8 cellular contexts compared by ENCODE assay signal in the genomic region with DNA sequence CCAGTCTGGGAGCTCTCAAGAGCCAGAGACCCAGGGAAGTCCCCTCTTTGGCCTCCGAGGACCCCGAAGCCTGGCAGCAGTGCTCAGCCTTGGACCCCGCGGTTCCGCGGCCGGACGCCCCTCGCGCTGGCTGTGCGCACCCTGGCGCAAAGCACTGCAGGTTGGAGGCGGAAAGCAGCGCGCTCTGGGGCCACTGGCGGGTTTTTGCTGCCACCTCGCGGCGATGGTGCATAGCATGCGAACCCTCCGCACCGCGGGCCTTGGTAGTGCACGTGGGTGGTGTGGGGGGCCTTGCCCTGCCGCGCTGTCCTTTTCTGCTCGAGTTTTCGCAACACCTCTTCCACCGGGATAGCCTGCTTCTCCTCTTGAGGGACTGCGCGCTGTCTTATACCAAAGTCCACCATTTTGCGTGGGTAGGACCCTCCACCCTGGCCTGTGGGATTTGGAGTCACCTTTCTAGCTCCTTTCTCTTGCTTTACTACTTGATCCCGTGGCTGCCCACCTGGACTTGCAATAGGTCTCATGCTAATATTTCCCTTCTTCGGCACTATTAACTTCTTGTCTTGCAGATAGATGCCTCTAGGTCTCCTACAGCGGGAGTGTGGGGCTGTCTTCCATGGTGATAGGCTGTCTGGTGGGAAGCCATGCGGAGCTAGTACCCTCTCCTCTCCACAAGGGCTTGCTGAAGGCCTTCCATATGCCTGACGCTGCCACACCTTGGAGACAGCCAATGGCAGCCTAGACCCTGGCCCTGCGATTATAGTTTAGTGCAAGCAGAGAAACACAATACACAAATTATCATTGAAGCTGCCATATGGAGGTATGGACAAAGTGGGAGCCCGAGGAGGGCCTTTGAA. TPM values are rescaled to one million over a fixed set of nuclear protein-coding genes. Genes with fewer than 3 reads are reported as not detected.
DNase-seq lines count a peak whose midpoint lies in the region; ATAC-seq lines count a peak whose summit lies in the region.

No MANE protein-coding gene starts in this region.

- intact Hi-C loops in left cardiac atrium (cut with DNase I), result loop anchor here (2.0 to 5.0 kb wide), 4 partner anchors 477 to 911 kb away; no protein-coding TSS in a partner anchor

- ATAC-seq in GM21619 (IDR thresholded peaks at IDR 0.05; ENCODE audit: unreplicated experiment) (peak; percentile 64), left cardiac atrium (peak; percentile 83 to 85), HG03469 (IDR thresholded peaks at IDR 0.05; ENCODE audit: unreplicated experiment) (no peak)

- DNase-seq in CMK (ENCODE audit: low read depth) (peak; percentile 39), MV-4-11 (lab: John Stamatoyannopoulos, UW) (peak; percentile 50), T follicular helper cell (ENCODE audit: low read depth) (peak; percentile 54), left cardiac atrium (peak; percentile 72), renal cortical epithelial cell (ENCODE audit: low read depth) (peak; percentile 11)
- DNase-seq in activated naive CD8-positive, alpha-beta T cell treated with anti-CD3 and anti-CD28 coated beads, Interleukin-2, amount 50 U/mL, for 16 hours (ENCODE audit: low read depth, low spot score), result peak; percentile 63

RNA-seq across cellular contexts. Expression of a gene that starts 14.3 kb away (rescaled TPM):
- total RNA-seq in left cardiac atrium (not detected), renal cortical epithelial cell (not detected in 2 replicates)

RNA-seq across cellular contexts. Expression of a gene that starts 53.4 kb away (rescaled TPM):
- total RNA-seq in left cardiac atrium (1 to 10 TPM; 1.0 to 1.3 TPM), renal cortical epithelial cell (0.05 and 0.35 TPM in 2 replicates)

Comparison
In these comparisons a context has a peak if more than half of its experiments do, and no peak if none do; other contexts are left out.
1. DNase-seq: peak in every context shown above with its lines; median percentile 72 in left cardiac atrium; 63 in activated naive CD8-positive, alpha-beta T cell treated with anti-CD3 and anti-CD28 coated beads, Interleukin-2, amount 50 U/mL, for 16 hours; 54 in T follicular helper cell; 50 in MV-4-11; 39 in CMK; 11 in renal cortical epithelial cell.